In the genomic region with DNA sequence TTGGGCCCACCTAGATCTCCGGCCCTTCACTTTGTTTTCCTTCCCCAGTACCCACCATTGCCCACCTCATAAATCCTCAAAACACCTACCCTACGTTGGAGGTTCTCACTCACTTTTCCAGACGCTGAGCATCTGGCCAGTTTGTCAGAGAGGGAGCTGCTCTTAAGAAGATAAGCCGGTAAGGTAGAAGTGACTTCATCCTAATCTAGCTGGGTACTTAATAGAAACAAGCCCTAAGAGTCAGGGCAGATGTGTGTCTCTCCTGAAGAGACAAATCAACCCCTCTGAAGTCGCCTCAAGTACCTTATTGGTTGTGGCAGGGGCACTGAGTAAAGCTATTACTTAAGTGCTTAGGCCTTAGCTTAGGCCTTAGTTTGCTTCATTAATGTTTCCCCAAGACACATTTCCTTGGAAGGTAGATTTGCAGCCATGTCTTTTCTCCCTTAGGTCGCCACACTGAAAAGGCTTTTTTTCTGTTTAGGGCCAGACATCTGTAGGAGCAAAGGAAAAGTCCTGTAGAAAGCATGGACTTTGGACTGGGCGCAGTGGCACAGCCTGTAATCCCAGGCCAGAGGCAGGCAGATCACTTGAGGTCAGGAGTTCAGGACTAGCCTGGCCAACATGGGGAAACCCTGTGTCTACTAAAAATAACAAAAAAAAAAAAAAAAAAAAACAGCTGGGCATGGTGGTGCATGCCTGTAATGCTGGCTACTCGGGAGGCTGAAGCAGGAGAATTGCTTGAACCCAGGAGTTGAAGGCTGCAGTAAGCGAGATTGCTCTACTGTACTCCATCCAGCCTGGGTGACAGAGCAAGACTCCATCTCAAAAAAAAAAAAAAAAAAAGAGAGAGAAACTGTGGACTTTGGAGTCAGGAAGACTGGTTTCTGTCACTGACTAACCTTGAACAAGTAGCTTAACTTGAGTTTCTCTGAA, we compare ENCODE assay signal across 2 cellular contexts.
A peak's percentile ranks its signal among the peaks of the same experiment; 100 is the strongest.
TF ChIP-seq lines count a peak whose summit lies in the region.

No MANE protein-coding gene starts in this region.

TF ChIP-seq in K562, 482 proteins besides CTCF, POLR2A, EP300 and RAD21:
- 0 out of 2 replicates have a peak, but pooled peaks have one; percentile 18 for TF ChIP-seq TCF3 (CRISPR knock-in tag; IDR thresholded peaks at IDR 0.05)
- TF ChIP-seq RNF2 (IDR thresholded peaks at IDR 0.05): no peak
- 0 out of 2 replicates have a peak, but pooled peaks have one; percentile 25 for TF ChIP-seq POLR2AphosphoS5 (IDR thresholded peaks at IDR 0.05; ENCODE audit: control insufficient read depth, insufficient read depth, low read depth, low read length)
- TF ChIP-seq, protein P1, sequence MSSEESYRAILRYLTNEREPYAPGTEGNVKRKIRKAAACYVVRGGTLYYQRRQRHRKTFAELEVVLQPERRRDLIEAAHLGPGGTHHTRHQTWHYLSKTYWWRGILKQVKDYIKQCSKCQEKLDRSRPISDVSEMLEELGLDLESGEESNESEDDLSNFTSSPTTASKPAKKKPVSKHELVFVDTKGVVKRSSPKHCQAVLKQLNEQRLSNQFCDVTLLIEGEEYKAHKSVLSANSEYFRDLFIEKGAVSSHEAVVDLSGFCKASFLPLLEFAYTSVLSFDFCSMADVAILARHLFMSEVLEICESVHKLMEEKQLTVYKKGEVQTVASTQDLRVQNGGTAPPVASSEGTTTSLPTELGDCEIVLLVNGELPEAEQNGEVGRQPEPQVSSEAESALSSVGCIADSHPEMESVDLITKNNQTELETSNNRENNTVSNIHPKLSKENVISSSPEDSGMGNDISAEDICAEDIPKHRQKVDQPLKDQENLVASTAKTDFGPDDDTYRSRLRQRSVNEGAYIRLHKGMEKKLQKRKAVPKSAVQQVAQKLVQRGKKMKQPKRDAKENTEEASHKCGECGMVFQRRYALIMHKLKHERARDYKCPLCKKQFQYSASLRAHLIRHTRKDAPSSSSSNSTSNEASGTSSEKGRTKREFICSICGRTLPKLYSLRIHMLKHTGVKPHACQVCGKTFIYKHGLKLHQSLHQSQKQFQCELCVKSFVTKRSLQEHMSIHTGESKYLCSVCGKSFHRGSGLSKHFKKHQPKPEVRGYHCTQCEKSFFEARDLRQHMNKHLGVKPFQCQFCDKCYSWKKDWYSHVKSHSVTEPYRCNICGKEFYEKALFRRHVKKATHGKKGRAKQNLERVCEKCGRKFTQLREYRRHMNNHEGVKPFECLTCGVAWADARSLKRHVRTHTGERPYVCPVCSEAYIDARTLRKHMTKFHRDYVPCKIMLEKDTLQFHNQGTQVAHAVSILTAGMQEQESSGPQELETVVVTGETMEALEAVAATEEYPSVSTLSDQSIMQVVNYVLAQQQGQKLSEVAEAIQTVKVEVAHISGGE (CRISPR knock-in tag; IDR thresholded peaks at IDR 0.05): no peak
TF ChIP-seq in K562: peak in this region for 2.

TF ChIP-seq in liver, 16 proteins besides CTCF, POLR2A, EP300 and RAD21:
- TF ChIP-seq EGR1 (IDR thresholded peaks at IDR 0.05; ENCODE audit: low read depth in 2 of 2) (no peak), HNF4G (IDR thresholded peaks at IDR 0.05) (peak; percentile 87), SP1 (IDR thresholded peaks at IDR 0.05) (peak; percentile 96), FOXA1 (IDR thresholded peaks at IDR 0.05) (no peak), NR2F2 (IDR thresholded peaks at IDR 0.05) (peak; percentile 43), TAF1 (conservative IDR thresholded peaks at IDR 0.05) (peak; percentile 26), RXRA (IDR thresholded peaks at IDR 0.05) (peak; percentile 88 to 95), JUND (IDR thresholded peaks at IDR 0.05) (peak in 1 of 2 donors; percentile 21), YY1 (IDR thresholded peaks at IDR 0.05) (peak; percentile 57), FOXA2 (IDR thresholded peaks at IDR 0.05) (peak; percentile 20), GABPA (IDR thresholded peaks at IDR 0.05 in 1 of 2, conservative IDR thresholded peaks at IDR 0.05 in 1 of 2) (peak; percentile 11 to 54), HNF4A (conservative IDR thresholded peaks at IDR 0.05) (peak; percentile 96)
- TF ChIP-seq, protein P2, sequence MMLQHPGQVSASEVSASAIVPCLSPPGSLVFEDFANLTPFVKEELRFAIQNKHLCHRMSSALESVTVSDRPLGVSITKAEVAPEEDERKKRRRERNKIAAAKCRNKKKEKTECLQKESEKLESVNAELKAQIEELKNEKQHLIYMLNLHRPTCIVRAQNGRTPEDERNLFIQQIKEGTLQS (IDR thresholded peaks at IDR 0.05): no peak
- TF ChIP-seq, protein P3, sequence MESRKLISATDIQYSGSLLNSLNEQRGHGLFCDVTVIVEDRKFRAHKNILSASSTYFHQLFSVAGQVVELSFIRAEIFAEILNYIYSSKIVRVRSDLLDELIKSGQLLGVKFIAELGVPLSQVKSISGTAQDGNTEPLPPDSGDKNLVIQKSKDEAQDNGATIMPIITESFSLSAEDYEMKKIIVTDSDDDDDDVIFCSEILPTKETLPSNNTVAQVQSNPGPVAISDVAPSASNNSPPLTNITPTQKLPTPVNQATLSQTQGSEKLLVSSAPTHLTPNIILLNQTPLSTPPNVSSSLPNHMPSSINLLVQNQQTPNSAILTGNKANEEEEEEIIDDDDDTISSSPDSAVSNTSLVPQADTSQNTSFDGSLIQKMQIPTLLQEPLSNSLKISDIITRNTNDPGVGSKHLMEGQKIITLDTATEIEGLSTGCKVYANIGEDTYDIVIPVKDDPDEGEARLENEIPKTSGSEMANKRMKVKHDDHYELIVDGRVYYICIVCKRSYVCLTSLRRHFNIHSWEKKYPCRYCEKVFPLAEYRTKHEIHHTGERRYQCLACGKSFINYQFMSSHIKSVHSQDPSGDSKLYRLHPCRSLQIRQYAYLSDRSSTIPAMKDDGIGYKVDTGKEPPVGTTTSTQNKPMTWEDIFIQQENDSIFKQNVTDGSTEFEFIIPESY (IDR thresholded peaks at IDR 0.05): no peak
- TF ChIP-seq, protein P4, sequence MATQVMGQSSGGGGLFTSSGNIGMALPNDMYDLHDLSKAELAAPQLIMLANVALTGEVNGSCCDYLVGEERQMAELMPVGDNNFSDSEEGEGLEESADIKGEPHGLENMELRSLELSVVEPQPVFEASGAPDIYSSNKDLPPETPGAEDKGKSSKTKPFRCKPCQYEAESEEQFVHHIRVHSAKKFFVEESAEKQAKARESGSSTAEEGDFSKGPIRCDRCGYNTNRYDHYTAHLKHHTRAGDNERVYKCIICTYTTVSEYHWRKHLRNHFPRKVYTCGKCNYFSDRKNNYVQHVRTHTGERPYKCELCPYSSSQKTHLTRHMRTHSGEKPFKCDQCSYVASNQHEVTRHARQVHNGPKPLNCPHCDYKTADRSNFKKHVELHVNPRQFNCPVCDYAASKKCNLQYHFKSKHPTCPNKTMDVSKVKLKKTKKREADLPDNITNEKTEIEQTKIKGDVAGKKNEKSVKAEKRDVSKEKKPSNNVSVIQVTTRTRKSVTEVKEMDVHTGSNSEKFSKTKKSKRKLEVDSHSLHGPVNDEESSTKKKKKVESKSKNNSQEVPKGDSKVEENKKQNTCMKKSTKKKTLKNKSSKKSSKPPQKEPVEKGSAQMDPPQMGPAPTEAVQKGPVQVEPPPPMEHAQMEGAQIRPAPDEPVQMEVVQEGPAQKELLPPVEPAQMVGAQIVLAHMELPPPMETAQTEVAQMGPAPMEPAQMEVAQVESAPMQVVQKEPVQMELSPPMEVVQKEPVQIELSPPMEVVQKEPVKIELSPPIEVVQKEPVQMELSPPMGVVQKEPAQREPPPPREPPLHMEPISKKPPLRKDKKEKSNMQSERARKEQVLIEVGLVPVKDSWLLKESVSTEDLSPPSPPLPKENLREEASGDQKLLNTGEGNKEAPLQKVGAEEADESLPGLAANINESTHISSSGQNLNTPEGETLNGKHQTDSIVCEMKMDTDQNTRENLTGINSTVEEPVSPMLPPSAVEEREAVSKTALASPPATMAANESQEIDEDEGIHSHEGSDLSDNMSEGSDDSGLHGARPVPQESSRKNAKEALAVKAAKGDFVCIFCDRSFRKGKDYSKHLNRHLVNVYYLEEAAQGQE (IDR thresholded peaks at IDR 0.05): peak; percentile 79
- TF ChIP-seq, protein P5, sequence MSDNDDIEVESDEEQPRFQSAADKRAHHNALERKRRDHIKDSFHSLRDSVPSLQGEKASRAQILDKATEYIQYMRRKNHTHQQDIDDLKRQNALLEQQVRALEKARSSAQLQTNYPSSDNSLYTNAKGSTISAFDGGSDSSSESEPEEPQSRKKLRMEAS (IDR thresholded peaks at IDR 0.05): peak; percentile 40
